8 cellular contexts compared by ENCODE assay signal in the genomic region with DNA sequence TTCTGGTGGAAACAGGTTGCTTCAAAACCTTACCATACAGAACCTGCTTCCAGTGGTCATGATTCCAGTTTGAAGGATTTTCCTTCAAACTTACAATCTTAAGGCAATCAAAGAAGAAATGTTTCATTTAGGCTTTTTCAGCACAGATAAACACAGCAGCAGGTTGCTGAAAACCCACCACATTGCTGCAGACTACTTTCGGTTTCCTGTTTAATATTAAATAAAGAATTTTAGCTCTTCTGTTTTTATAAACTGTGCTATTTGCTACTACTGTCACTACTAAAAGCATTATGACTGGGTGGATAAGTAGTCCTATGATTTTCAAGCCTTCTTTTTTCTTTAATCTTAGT. TPM values are rescaled to one million over a fixed set of nuclear protein-coding genes. Genes with fewer than 3 reads are reported as not detected.
DNase-seq lines count a peak whose midpoint lies in the region; ATAC-seq and TF ChIP-seq lines count a peak whose summit lies in the region.

No MANE protein-coding gene starts in this region.

- DNase-seq in heart left ventricle, result no peak
- DNase-seq in left ventricle myocardium superior, result no peak
- no peak for DNase-seq in PC-3
- no peak for DNase-seq in hepatocyte (ENCODE audit: low spot score)
- DNase-seq in upper lobe of left lung, result no peak
- DNase-seq in glutamatergic neuron, result no peak
- DNase-seq in NCI-H2107 treated with DMSO at 0.1 percent for 48 hours (lab: John Stamatoyannopoulos, UW; ENCODE audit: unreplicated experiment), result no peak

- H3K4me1 Mint-ChIP-seq in glutamatergic neuron (ENCODE audit: low read depth, unreplicated experiment), result peaks cover 27% of the 10 kb centered on the region

- no peak overlapping the region for H3K9ac ChIP-seq in PC-3 (ENCODE audit: low read length)

- no peak for TF ChIP-seq EP300 in upper lobe of left lung (IDR thresholded peaks at IDR 0.05)

- H3K27me3 Mint-ChIP-seq in glutamatergic neuron (ENCODE audit: unreplicated experiment), result peaks cover 6% of the 10 kb centered on the region

- no peaks in the 10 kb centered on the region for H3F3A ChIP-seq in PC-3 (ENCODE audit: low read length, unreplicated experiment)

- H3K4me1 ChIP-seq in heart left ventricle (peaks cover 8 to 45% (median 36%) of the 10 kb centered on the region in 12 donors), PC-3 (ENCODE audit: insufficient read depth, low read length) (peaks cover 17% of the 10 kb centered on the region), hepatocyte (ENCODE audit: insufficient read depth) (peaks cover 28% of the 10 kb centered on the region), upper lobe of left lung (peaks cover 17 to 33% (median 31%) of the 10 kb centered on the region in 4 donors)

- H3K36me3 ChIP-seq in heart left ventricle (no peaks in the 10 kb centered on the region), PC-3 (ENCODE audit: low read depth, low read length) (no peaks in the 10 kb centered on the region), hepatocyte (replicated peaks; ENCODE audit: insufficient read depth, low read depth) (no peaks in the 10 kb centered on the region), upper lobe of left lung (no peaks in the 10 kb centered on the region)

- H3K27ac Mint-ChIP-seq in glutamatergic neuron (ENCODE audit: unreplicated experiment), result no peak overlapping the region

- no peaks in the 10 kb centered on the region for H4K20me1 ChIP-seq in PC-3 (ENCODE audit: low read length)
- H4K20me1 ChIP-seq in hepatocyte (ENCODE audit: insufficient read depth, poor library complexity, severe bottlenecking), result no peaks in the 10 kb centered on the region

- H3K4me3 Mint-ChIP-seq in glutamatergic neuron (ENCODE audit: unreplicated experiment), result no peak overlapping the region

- peak overlapping the region in 11 of 12 donors; percentile 2 to 54 (median 37) for H3K4me3 ChIP-seq in heart left ventricle
- no peak overlapping the region for H3K4me3 ChIP-seq in PC-3 (ENCODE audit: low read length)
- no peak overlapping the region for H3K4me3 ChIP-seq in hepatocyte
- H3K4me3 ChIP-seq in upper lobe of left lung, result peak overlapping the region in 3 of 4 donors; percentile 28 to 43 (median 39)

- peaks cover 0 to 2% (median 0%) of the 10 kb centered on the region in 12 donors for H3K9me3 ChIP-seq in heart left ventricle
- no peaks in the 10 kb centered on the region for H3K9me3 ChIP-seq in PC-3 (ENCODE audit: low read length)
- H3K9me3 ChIP-seq in hepatocyte (ENCODE audit: low read depth), result no peaks in the 10 kb centered on the region
- no peaks in the 10 kb centered on the region for H3K9me3 ChIP-seq in upper lobe of left lung

- TF ChIP-seq POLR2A in heart left ventricle (IDR thresholded peaks at IDR 0.05) (no peak), upper lobe of left lung (IDR thresholded peaks at IDR 0.05) (no peak)

- peak overlapping the region; percentile 50; the same call in 1 of the 2 replicates for H3K4me2 ChIP-seq in PC-3 (ENCODE audit: low read length)
- peak overlapping the region; percentile 63 for H3K4me2 ChIP-seq in hepatocyte

- ATAC-seq in heart left ventricle (no peak), left ventricle myocardium superior (no peak), PC-3 (no peak), upper lobe of left lung (ENCODE audit: low FRiP score in 2 of 2) (no peak), GM19455 (IDR thresholded peaks at IDR 0.05; ENCODE audit: unreplicated experiment) (no peak)

- H3K27me3 ChIP-seq in heart left ventricle (no peaks in the 10 kb centered on the region), PC-3 (ENCODE audit: low read length) (no peaks in the 10 kb centered on the region), hepatocyte (no peaks in the 10 kb centered on the region), upper lobe of left lung (no peaks in the 10 kb centered on the region)

- CTCF ChIA-PET in PC-3 (lab: Charles Lee), result no interaction called here

- H3K9me3 Mint-ChIP-seq in glutamatergic neuron (ENCODE audit: unreplicated experiment), result peaks cover 11% of the 10 kb centered on the region

- no peaks in the 10 kb centered on the region for H3K79me2 ChIP-seq in PC-3 (ENCODE audit: low read length)
- H3K79me2 ChIP-seq in hepatocyte, result no peaks in the 10 kb centered on the region

- H3K27ac ChIP-seq in heart left ventricle (peak overlapping the region; percentile 28 to 93 (median 64)), PC-3 (ENCODE audit: low read length) (no peak overlapping the region), hepatocyte (peak overlapping the region; percentile 54), upper lobe of left lung (peak overlapping the region; percentile 52 to 89 (median 68))

- intact Hi-C loops in heart left ventricle (cut with DNase I) (loop anchor here in 1 of 10 donors (5.0 kb wide), 1 partner anchor 332 kb away; no protein-coding TSS in a partner anchor), left ventricle myocardium superior (cut with micrococcal nuclease) (no loop called here), PC-3 (cut with micrococcal nuclease) (no loop called here)

- H3K9me2 ChIP-seq in PC-3 (replicated peaks; ENCODE audit: low read length) (no peaks in the 10 kb centered on the region), hepatocyte (replicated peaks; ENCODE audit: insufficient read depth) (no peaks in the 10 kb centered on the region)

- H2AFZ ChIP-seq in PC-3 (ENCODE audit: low read length) (no peak overlapping the region), hepatocyte (no peak overlapping the region)

- peaks cover 3% of the 10 kb centered on the region for H3K36me3 Mint-ChIP-seq in glutamatergic neuron (ENCODE audit: unreplicated experiment)

- POLR2A ChIA-PET in PC-3 (lab: Charles Lee; ENCODE audit: unreplicated experiment), result no interaction called here

- 27 to 44% (median 30%) methylated on average over 1 of the region's 1 CpG for WGBS in heart left ventricle, 4 donors
- 62% methylated on average over 1 of the region's 1 CpG for WGBS in hepatocyte (ENCODE audit: low lambda C conversion rate, missing lambda C conversion rate)
- WGBS in upper lobe of left lung, 2 donors, result 0 to 9% methylated on average over 1 of the region's 1 CpG

- no peak for TF ChIP-seq CTCF in heart left ventricle (IDR thresholded peaks at IDR 0.05)
- no peak for TF ChIP-seq CTCF in PC-3 (conservative IDR thresholded peaks at IDR 0.05; ENCODE audit: low read depth, low read length)
- TF ChIP-seq CTCF in hepatocyte (IDR thresholded peaks at IDR 0.05; ENCODE audit: poor library complexity), result no peak
- TF ChIP-seq CTCF in upper lobe of left lung (IDR thresholded peaks at IDR 0.05), result no peak
- TF ChIP-seq CTCF in glutamatergic neuron (IDR thresholded peaks at IDR 0.05; ENCODE audit: partially characterized antibody, unreplicated experiment), result no peak

- no TSS peak for BruUV-seq in PC-3 (replicated peaks; lab: Mats Ljungman, UMichigan)

RNA-seq across cellular contexts. Expression of a gene that starts 13.2 kb away (rescaled TPM):
- total RNA-seq in heart left ventricle, result 100 to 1,000 TPM; 102 to 161 (median 113) TPM
- polyA plus RNA-seq in heart left ventricle, result 10 to 100 TPM; 24.4 to 35.3 TPM
- 134 TPM for total RNA-seq in left ventricle myocardium superior
- 13.2 and 13.3 TPM in 2 replicates for total RNA-seq in PC-3 (2014; rRNA removed)
- 38.9 and 47.6 TPM in 2 replicates for total RNA-seq in hepatocyte
- 36.7 and 42.2 TPM in 2 replicates for polyA plus RNA-seq in hepatocyte
- total RNA-seq in upper lobe of left lung, result 100 to 1,000 TPM in 2 of 6 donors, 10 to 100 TPM in 4; 63.4 to 115 (median 77.2) TPM
- 139 TPM for total RNA-seq in glutamatergic neuron (ENCODE audit: unreplicated experiment)

Comparison
In these comparisons a context has a peak if more than half of its experiments do, and no peak if none do; other contexts are left out.
1. H3K4me3 ChIP-seq: peak in heart left ventricle (11 of 12) and upper lobe of left lung (3 of 4); none in PC-3 (single experiment) and hepatocyte (single experiment).